In genomic region chr2:26095758-26096157, GRCh38 we compare ENCODE assay signal across 23 cellular contexts.
"Had no signal": no experiment of that assay in that cellular context is flagged by ENCODE, and none has a peak within 500 bp of the region (broad histone marks: within the 10 kb centered on the region; RNA-seq: fewer than 3 reads in every experiment).

No MANE protein-coding gene starts in this region.

- H3K4me3 Mint-ChIP-seq: activated CD8-positive, alpha-beta T cell treated with anti-CD3 and anti-CD28 coated beads for 36 hours; activated T-cell treated with anti-CD3 and anti-CD28 coated beads, Interleukin-2, amount 50 U/mL, for 72 hours; nephron had no signal

- H3K27me3 Mint-ChIP-seq: activated CD8-positive, alpha-beta T cell treated with anti-CD3 and anti-CD28 coated beads for 36 hours had no signal

- H3K27me3 ChIP-seq: breast epithelium, gastroesophageal sphincter, hepatocyte, pancreas, suprapubic skin, tibial artery had no signal

- H3K36me3 ChIP-seq: breast epithelium, pancreas, prostate gland had no signal

- H3K4me3 ChIP-seq: breast epithelium, gastroesophageal sphincter, hepatocyte, pancreas, prostate gland, suprapubic skin, tibial artery had no signal

- H3K9me3 ChIP-seq: breast epithelium, gastroesophageal sphincter, pancreas, prostate gland, suprapubic skin, tibial artery had no signal

- H3K9me3 Mint-ChIP-seq: activated CD8-positive, alpha-beta T cell treated with anti-CD3 and anti-CD28 coated beads for 36 hours; activated naive CD4-positive, alpha-beta T cell treated with anti-CD3 and anti-CD28 coated beads, Interleukin-2, amount 50 U/mL, for 72 hours; activated T-cell treated with anti-CD3 and anti-CD28 coated beads, Interleukin-2, amount 50 U/mL, for 72 hours; nephron had no signal

- H3K27ac ChIP-seq: breast epithelium, gastroesophageal sphincter, hepatocyte, pancreas, prostate gland, suprapubic skin, tibial artery had no signal

- H3K4me1 ChIP-seq: breast epithelium, pancreas, prostate gland had no signal

- DNase-seq: activated CD4-positive, alpha-beta T cell treated with anti-CD3 and anti-CD28 coated beads for 1 hour; activated CD4-positive, alpha-beta T cell treated with anti-CD3 and anti-CD28 coated beads, Interleukin-2, amount 50 U/mL, for 1 hour; activated CD8-positive, alpha-beta T cell treated with anti-CD3 and anti-CD28 coated beads for 36 hours; activated naive CD4-positive, alpha-beta T cell; activated T-cell treated with anti-CD3 and anti-CD28 coated beads, Interleukin-2, amount 50 U/mL, for 72 hours; central memory CD4-positive, alpha-beta T cell; dermis blood vessel endothelial cell; effector CD4-positive, alpha-beta T cell; left cardiac atrium; left ventricle myocardium superior; nucleus accumbens; pancreas; stimulated activated CD4-positive, alpha-beta T cell treated with anti-CD3 and anti-CD28 coated beads, Interleukin-15, amount 100 ng/mL, for 24 hours; stimulated activated CD4-positive, alpha-beta T cell treated with anti-CD3 and anti-CD28 coated beads, Interleukin-2, amount 100 ng/mL, for 24 hours; stimulated activated naive CD4-positive, alpha-beta T cell; tibial artery had no signal

- H3K27ac Mint-ChIP-seq: activated CD8-positive, alpha-beta T cell treated with anti-CD3 and anti-CD28 coated beads for 36 hours; activated naive CD4-positive, alpha-beta T cell treated with anti-CD3 and anti-CD28 coated beads, Interleukin-2, amount 50 U/mL, for 72 hours; activated T-cell treated with anti-CD3 and anti-CD28 coated beads, Interleukin-2, amount 50 U/mL, for 72 hours; nephron had no signal
